8 cellular contexts compared by ENCODE assay signal in the genomic region with DNA sequence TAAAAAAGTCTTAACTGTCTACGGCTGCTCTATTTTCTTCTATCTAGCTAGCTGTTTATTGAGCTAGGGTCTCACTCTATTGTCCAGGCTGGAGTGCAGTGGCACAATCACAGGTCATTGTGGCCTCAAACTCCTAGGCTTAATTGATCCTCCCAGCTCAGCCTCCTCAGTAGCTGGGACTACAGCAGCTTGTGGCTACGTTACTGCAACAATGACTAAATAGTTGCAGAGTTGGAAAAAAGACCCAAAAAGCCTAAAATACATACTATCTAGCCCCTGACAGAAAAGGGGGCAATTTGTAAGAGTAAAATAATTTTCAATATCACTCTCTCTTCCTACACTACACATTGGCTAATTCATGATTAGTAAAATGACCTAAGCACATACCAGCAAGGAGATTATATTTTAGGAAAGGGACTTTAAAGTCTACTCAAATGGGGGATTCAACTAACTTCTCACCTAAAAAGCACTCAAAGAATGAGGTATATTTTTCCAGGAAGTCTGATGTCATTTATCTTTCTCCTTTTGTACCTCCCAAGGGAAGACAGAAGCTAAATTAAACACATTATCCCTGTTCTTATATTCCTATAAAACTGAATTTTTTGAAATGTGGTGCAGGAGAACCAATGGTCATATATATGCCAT.
DNase-seq lines count a peak whose midpoint lies in the region; TF ChIP-seq lines count a peak whose summit lies in the region.

No MANE protein-coding gene starts in this region.

- intact Hi-C loops in transverse colon (cut with DNase I; ENCODE audit: low total_unique reads) = loop anchor here (2.0 to 10.0 kb wide), 2 partner anchors 111 to 351 kb away; no protein-coding TSS in a partner anchor

- 81 to 88% methylated on average over 2 of the region's 2 CpGs for WGBS in transverse colon (ENCODE audit: low coverage in 1 of 2), 2 donors

- H3K4me3 Mint-ChIP-seq in activated T-cell treated with anti-CD3 and anti-CD28 coated beads, Interleukin-2, amount 50 U/mL, for 24 hours = peak overlapping the region; percentile 56
- H3K4me3 Mint-ChIP-seq in brain = no peak overlapping the region

- no peaks in the 10 kb centered on the region for H3K9me3 ChIP-seq in transverse colon

- H3K27ac Mint-ChIP-seq in activated T-cell treated with anti-CD3 and anti-CD28 coated beads, Interleukin-2, amount 50 U/mL, for 24 hours = peak overlapping the region; percentile 96
- H3K27ac Mint-ChIP-seq in brain = peak overlapping the region; percentile 3 to 97 (median 62)

- no peak overlapping the region for H3K4me3 ChIP-seq in transverse colon

- peaks cover 80% of the 10 kb centered on the region for H3K36me3 Mint-ChIP-seq in activated T-cell treated with anti-CD3 and anti-CD28 coated beads, Interleukin-2, amount 50 U/mL, for 24 hours (ENCODE audit: low read depth)
- H3K36me3 Mint-ChIP-seq in brain = peaks cover 63% of the 10 kb centered on the region

- H3K4me1 ChIP-seq in transverse colon = peaks cover 15 to 36% (median 16%) of the 10 kb centered on the region in 4 donors

- in situ Hi-C loops in transverse colon (cut with MboI; ENCODE audit: low pct_ligation_motif_present in 1 of 4, low pct_unique_long_range_greater_than_20kb in 1 of 4, low sequenced_read_pairs in 3 of 4) = loop anchor here (5.0 to 25.0 kb wide), 4 partner anchors 109 to 351 kb away; no protein-coding TSS in a partner anchor

- TF ChIP-seq CTCF in brain (conservative IDR thresholded peaks at IDR 0.05) (no peak), transverse colon (IDR thresholded peaks at IDR 0.05) (no peak), GM20000 (IDR thresholded peaks at IDR 0.05; ENCODE audit: extremely low read depth, missing control alignments) (no peak)

- peaks cover 59% of the 10 kb centered on the region for H3K4me1 Mint-ChIP-seq in activated T-cell treated with anti-CD3 and anti-CD28 coated beads, Interleukin-2, amount 50 U/mL, for 24 hours (ENCODE audit: low read depth)
- peaks cover 36% of the 10 kb centered on the region for H3K4me1 Mint-ChIP-seq in brain

- peaks cover 0 to 13% (median 5%) of the 10 kb centered on the region in 4 donors for H3K36me3 ChIP-seq in transverse colon

- no peaks in the 10 kb centered on the region for H3K27me3 ChIP-seq in transverse colon

- TF ChIP-seq POLR2A in transverse colon (IDR thresholded peaks at IDR 0.05) = no peak

- peak overlapping the region; percentile 77 to 82 (median 80) for H3K27ac ChIP-seq in transverse colon

- no peak for TF ChIP-seq EP300 in transverse colon (IDR thresholded peaks at IDR 0.05; ENCODE audit: low read depth)

- DNase-seq in activated T-cell treated with anti-CD3 and anti-CD28 coated beads, Interleukin-2, amount 50 U/mL, for 24 hours = no peak
- DNase-seq in activated T-cell treated with anti-CD3 and anti-CD28 coated beads, Interleukin-2, amount 50 U/mL, for 48 hours = no peak
- peak; percentile 33 to 50 for DNase-seq in lung microvascular endothelial cell (ENCODE audit: low read depth in 2 of 2)
- no peak for DNase-seq in transverse colon
- no peak for DNase-seq in GM20000 (ENCODE audit: low spot score)
- no peak for DNase-seq in GM19238 (ENCODE audit: insufficient read length, low spot score)
- DNase-seq in effector CD4-positive, alpha-beta T cell = no peak

- no peaks in the 10 kb centered on the region for H3K9me3 Mint-ChIP-seq in activated T-cell treated with anti-CD3 and anti-CD28 coated beads, Interleukin-2, amount 50 U/mL, for 24 hours
- no peaks in the 10 kb centered on the region for H3K9me3 Mint-ChIP-seq in brain

- no peaks in the 10 kb centered on the region for H3K27me3 Mint-ChIP-seq in activated T-cell treated with anti-CD3 and anti-CD28 coated beads, Interleukin-2, amount 50 U/mL, for 24 hours
- H3K27me3 Mint-ChIP-seq in brain = no peaks in the 10 kb centered on the region

Comparison
In these comparisons a context has a peak if more than half of its experiments do, and no peak if none do; other contexts are left out.
1. DNase-seq: peak in lung microvascular endothelial cell (2 of 2); none in activated T-cell treated with anti-CD3 and anti-CD28 coated beads, Interleukin-2, amount 50 U/mL, for 24 hours (single experiment), activated T-cell treated with anti-CD3 and anti-CD28 coated beads, Interleukin-2, amount 50 U/mL, for 48 hours (0 of 2), transverse colon (single experiment), GM20000 (single experiment), GM19238 (single experiment) and effector CD4-positive, alpha-beta T cell (single experiment).